7 cellular contexts compared by ENCODE assay signal in the genomic region with DNA sequence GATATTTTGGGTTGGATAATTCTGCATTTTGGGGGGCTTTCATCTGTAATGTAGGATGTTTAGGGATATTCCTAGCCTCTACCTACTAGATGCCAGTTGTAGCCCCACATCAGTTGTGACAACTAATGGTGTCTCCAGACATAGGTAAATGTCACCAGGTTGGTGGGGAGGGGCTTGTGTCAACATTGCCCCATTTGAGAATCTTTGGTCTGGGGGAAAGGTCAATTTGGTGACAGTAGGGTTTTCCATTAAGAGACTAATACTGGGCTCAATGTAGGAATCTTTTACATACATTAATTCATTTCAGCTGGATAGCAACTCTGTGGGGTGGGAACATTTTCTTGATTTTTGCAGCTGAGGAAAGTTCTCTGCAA.
"Had no signal": no experiment of that assay in that cellular context is flagged by ENCODE, and none has a peak within 500 bp of the region (broad histone marks: within the 10 kb centered on the region; RNA-seq: fewer than 3 reads in every experiment).

No MANE protein-coding gene starts in this region.

- H3K4me2 ChIP-seq: KMS-11 had no signal

- H3K4me3 ChIP-seq: K562 had no signal

- ATAC-seq: K562 had no signal

- H3K27ac ChIP-seq: HL-60, KMS-11 had no signal

- FAIRE-seq: HTR-8/SVneo, K562 had no signal

- DNase-seq: IMR-90, KBM-7, KG1 had no signal

- H3K9ac ChIP-seq: KMS-11 had no signal
